Comparison of ENCODE assay signal across 13 cellular contexts in the genomic region with DNA sequence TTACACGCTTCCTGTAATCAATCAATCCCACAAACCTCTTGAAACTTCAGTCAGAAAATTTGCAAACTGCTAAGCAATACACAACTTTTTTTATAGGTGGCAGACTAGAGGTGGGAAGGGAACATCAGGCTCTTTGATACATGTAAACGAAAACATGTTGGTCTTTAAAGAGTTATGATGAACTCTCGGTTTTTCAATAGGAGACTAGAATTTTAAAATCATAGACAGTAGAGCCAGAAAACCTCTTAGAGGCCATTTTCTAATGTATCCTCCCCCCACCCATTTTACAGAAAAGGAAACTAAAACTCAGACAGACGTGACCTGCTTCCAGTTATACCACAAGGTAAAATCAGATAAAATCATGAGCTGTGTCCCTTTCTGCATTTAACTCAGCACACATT.
A peak's percentile ranks its signal among the peaks of the same experiment; 100 is the strongest.
DNase-seq lines count a peak whose midpoint lies in the region; FAIRE-seq and TF ChIP-seq lines count a peak whose summit lies in the region.
"Had no signal": no experiment of that assay in that cellular context is flagged by ENCODE, and none has a peak within 500 bp of the region (broad histone marks: within the 10 kb centered on the region; RNA-seq: fewer than 3 reads in every experiment).

No MANE protein-coding gene starts in this region.

- peaks cover 13% of the 10 kb centered on the region for H3K36me3 Mint-ChIP-seq in activated naive CD4-positive, alpha-beta T cell treated with anti-CD3 and anti-CD28 coated beads, Interleukin-2, amount 10 ng/mL, durations not matched to agents 7 days and 5 days
- H3K36me3 Mint-ChIP-seq in endodermal cell (ENCODE audit: low read depth), result no peaks in the 10 kb centered on the region

- intact Hi-C loops in prostate gland (cut with DNase I), result no loop called here

- H3K4me2 ChIP-seq in SK-N-SH, result no peak overlapping the region

- H3K36me3 ChIP-seq in SK-N-SH (replicated peaks in 1 of 2; ENCODE audit: control insufficient read depth in 1 of 2, insufficient read depth in 2 of 2, low read length in 1 of 2), result no peaks in the 10 kb centered on the region
- no peaks in the 10 kb centered on the region for H3K36me3 ChIP-seq in endodermal cell (ENCODE audit: control insufficient read depth, insufficient read depth, low read length)
- no peaks in the 10 kb centered on the region for H3K36me3 ChIP-seq in thymus (ENCODE audit: control insufficient read depth, insufficient read depth)
- no peaks in the 10 kb centered on the region for H3K36me3 ChIP-seq in prostate gland

- H3K9me2 ChIP-seq in SK-N-SH, result no peaks in the 10 kb centered on the region

- H3K9me3 ChIP-seq in SK-N-SH (no peaks in the 10 kb centered on the region), endodermal cell (ENCODE audit: control insufficient read depth, low read length) (peaks cover 9% of the 10 kb centered on the region), thymus (ENCODE audit: control insufficient read depth) (no peaks in the 10 kb centered on the region), prostate gland (no peaks in the 10 kb centered on the region)

- H3K79me2 ChIP-seq in SK-N-SH (ENCODE audit: insufficient read depth), result no peaks in the 10 kb centered on the region

- CTCF ChIA-PET in activated naive CD4-positive, alpha-beta T cell treated with anti-CD3 and anti-CD28 coated beads, Interleukin-2, amount 10 ng/mL, durations not matched to agents 7 days and 5 days (lab: Charles Lee), result interaction anchor here (1.0 to 5.1 kb wide), 9 partner anchors 15 to 235 kb away, joined by 3 to 50 read pairs (median 5); a partner anchor contains a TSS
- CTCF ChIA-PET in SK-N-SH (lab: Yijun Ruan, JAX), result no interaction called here

- no peak for DNase-seq in activated naive CD4-positive, alpha-beta T cell treated with anti-CD3 and anti-CD28 coated beads, Interleukin-2, amount 10 ng/mL, durations not matched to agents 7 days and 5 days
- DNase-seq in activated naive CD4-positive, alpha-beta T cell (lab: John Stamatoyannopoulos, UW), result no peak
- DNase-seq in SK-N-SH (no peak), endodermal cell (no peak), prostate gland (ENCODE audit: low spot score) (no peak), GM12891 (ENCODE audit: insufficient read length, low spot score) (no peak), DMS79 treated with DMSO at 0.1 percent for 48 hours (lab: John Stamatoyannopoulos, UW) (no peak)
- DNase-seq: activated CD8-positive, alpha-beta memory T cell treated with anti-CD3 and anti-CD28 coated beads, Interleukin-2, amount 50 U/mL, for 4 hours; dermis blood vessel endothelial cell; NCI-H1694 treated with DMSO at 0.1 percent for 48 hours; stimulated activated CD4-positive, alpha-beta T cell treated with anti-CD3 and anti-CD28 coated beads, Interleukin-1b, Interleukin-23, amount 100 ng/mL, for 48 hours had no signal

- H3K4me3 Mint-ChIP-seq in activated naive CD4-positive, alpha-beta T cell treated with anti-CD3 and anti-CD28 coated beads, Interleukin-2, amount 10 ng/mL, durations not matched to agents 7 days and 5 days, result peak overlapping the region; percentile 56
- H3K4me3 Mint-ChIP-seq in endodermal cell, result no peak overlapping the region

- TF ChIP-seq POLR2A in prostate gland (IDR thresholded peaks at IDR 0.05) (no peak), GM12891 (IDR thresholded peaks at IDR 0.05; ENCODE audit: low read depth, low read length) (no peak)

- no peak overlapping the region for H2AFZ ChIP-seq in SK-N-SH (ENCODE audit: low read depth)

- H3K27me3 ChIP-seq in SK-N-SH (ENCODE audit: insufficient read depth) (no peaks in the 10 kb centered on the region), endodermal cell (ENCODE audit: control insufficient read depth, insufficient read depth, low read length, poor library complexity, severe bottlenecking) (no peaks in the 10 kb centered on the region), thymus (ENCODE audit: control insufficient read depth, insufficient read depth) (no peaks in the 10 kb centered on the region), prostate gland (replicated peaks; ENCODE audit: insufficient read depth) (no peaks in the 10 kb centered on the region)

- peaks cover 71% of the 10 kb centered on the region for H3K4me1 Mint-ChIP-seq in activated naive CD4-positive, alpha-beta T cell treated with anti-CD3 and anti-CD28 coated beads, Interleukin-2, amount 10 ng/mL, durations not matched to agents 7 days and 5 days
- peaks cover 8% of the 10 kb centered on the region for H3K4me1 Mint-ChIP-seq in endodermal cell

- H4K20me1 ChIP-seq in SK-N-SH (ENCODE audit: insufficient read depth), result no peaks in the 10 kb centered on the region

- H3K27ac ChIP-seq in SK-N-SH (ENCODE audit: low read depth in 2 of 2, low read length in 1 of 2), result no peak overlapping the region
- no peak overlapping the region for H3K27ac ChIP-seq in endodermal cell (ENCODE audit: low read depth, low read length)
- H3K27ac ChIP-seq in thymus (ENCODE audit: low read depth), result no peak overlapping the region
- no peak overlapping the region for H3K27ac ChIP-seq in prostate gland
- H3K27ac ChIP-seq: RWPE1 had no signal

- H3K27ac Mint-ChIP-seq in activated naive CD4-positive, alpha-beta T cell treated with anti-CD3 and anti-CD28 coated beads, Interleukin-2, amount 10 ng/mL, durations not matched to agents 7 days and 5 days, result peak overlapping the region; percentile 93
- no peak overlapping the region for H3K27ac Mint-ChIP-seq in endodermal cell

- H3K4me1 ChIP-seq in SK-N-SH (ENCODE audit: control insufficient read depth in 1 of 2, insufficient read depth in 2 of 2, low read depth in 1 of 2, low read length in 1 of 2) (no peaks in the 10 kb centered on the region; a peak in 1 of 4 replicates), endodermal cell (ENCODE audit: control insufficient read depth, insufficient read depth, low read length) (no peaks in the 10 kb centered on the region), thymus (ENCODE audit: control insufficient read depth, insufficient read depth, low read length) (peaks cover 56% of the 10 kb centered on the region), prostate gland (replicated peaks) (no peaks in the 10 kb centered on the region)

- 58% methylated on average over 4 of the region's 4 CpGs for WGBS in SK-N-SH (ENCODE audit: low lambda C conversion rate)
- WGBS in endodermal cell (ENCODE audit: insufficient coverage in 1 of 2, insufficient read length in 1 of 2), 2 experiments, result 80 to 100% methylated on average over 1 to 4 of the region's 4 CpGs
- 15% methylated on average over 4 of the region's 4 CpGs for WGBS in thymus
- 58% methylated on average over 4 of the region's 4 CpGs for WGBS in prostate gland

- POLR2A ChIA-PET in SK-N-SH (lab: Yijun Ruan, JAX), result no interaction called here

- no peak for TF ChIP-seq RAD21 in SK-N-SH (IDR thresholded peaks at IDR 0.05; ENCODE audit: low read length)

- no peak for FAIRE-seq in GM12891 (lab: Jason Lieb, UNC)

- H3F3A ChIP-seq in SK-N-SH (replicated peaks; ENCODE audit: insufficient read depth), result peaks cover 8% of the 10 kb centered on the region

- peak; percentile 30; the same call in 1 of the 2 replicates for TF ChIP-seq CTCF in SK-N-SH (IDR thresholded peaks at IDR 0.05)
- peak; percentile 39 for TF ChIP-seq CTCF in endodermal cell (conservative IDR thresholded peaks at IDR 0.05)
- no peak for TF ChIP-seq CTCF in prostate gland (IDR thresholded peaks at IDR 0.05)

- H3K9ac ChIP-seq in SK-N-SH, result no peak overlapping the region
- no peak overlapping the region for H3K9ac ChIP-seq in endodermal cell (ENCODE audit: extremely low read depth, low read length, poor library complexity, severe bottlenecking)

- TF ChIP-seq EP300 in SK-N-SH (IDR thresholded peaks at IDR 0.05; ENCODE audit: borderline replicate concordance in 1 of 2, low read depth in 1 of 2, low read length in 1 of 2), result no peak

- H3K4me3 ChIP-seq in SK-N-SH (ENCODE audit: low read depth in 2 of 2, low read length in 1 of 2) (no peak overlapping the region), endodermal cell (ENCODE audit: low read length) (no peak overlapping the region), thymus (ENCODE audit: low read length) (peak overlapping the region; percentile 29), prostate gland (no peak overlapping the region)

- peaks cover 7% of the 10 kb centered on the region for H3K9me3 Mint-ChIP-seq in activated naive CD4-positive, alpha-beta T cell treated with anti-CD3 and anti-CD28 coated beads, Interleukin-2, amount 10 ng/mL, durations not matched to agents 7 days and 5 days
- peaks cover 9% of the 10 kb centered on the region for H3K9me3 Mint-ChIP-seq in endodermal cell

- H3K27me3 Mint-ChIP-seq in activated naive CD4-positive, alpha-beta T cell treated with anti-CD3 and anti-CD28 coated beads, Interleukin-2, amount 10 ng/mL, durations not matched to agents 7 days and 5 days, result no peaks in the 10 kb centered on the region
- H3K27me3 Mint-ChIP-seq in endodermal cell (ENCODE audit: insufficient read depth), result no peaks in the 10 kb centered on the region

TF ChIP-seq in SK-N-SH, 30 proteins besides CTCF, POLR2A, EP300 and RAD21 (continues in another document):
- TF ChIP-seq SIN3A (IDR thresholded peaks at IDR 0.05; ENCODE audit: borderline replicate concordance, low read depth, low read length), result no peak
- no peak for TF ChIP-seq ELF1 (IDR thresholded peaks at IDR 0.05)
- TF ChIP-seq FOXM1 (IDR thresholded peaks at IDR 0.05; ENCODE audit: low read depth), result no peak
- TF ChIP-seq, protein P1, sequence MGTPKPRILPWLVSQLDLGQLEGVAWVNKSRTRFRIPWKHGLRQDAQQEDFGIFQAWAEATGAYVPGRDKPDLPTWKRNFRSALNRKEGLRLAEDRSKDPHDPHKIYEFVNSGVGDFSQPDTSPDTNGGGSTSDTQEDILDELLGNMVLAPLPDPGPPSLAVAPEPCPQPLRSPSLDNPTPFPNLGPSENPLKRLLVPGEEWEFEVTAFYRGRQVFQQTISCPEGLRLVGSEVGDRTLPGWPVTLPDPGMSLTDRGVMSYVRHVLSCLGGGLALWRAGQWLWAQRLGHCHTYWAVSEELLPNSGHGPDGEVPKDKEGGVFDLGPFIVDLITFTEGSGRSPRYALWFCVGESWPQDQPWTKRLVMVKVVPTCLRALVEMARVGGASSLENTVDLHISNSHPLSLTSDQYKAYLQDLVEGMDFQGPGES (IDR thresholded peaks at IDR 0.05; ENCODE audit: low read depth, low read length), result no peak

TF ChIP-seq in GM12891, 5 proteins besides CTCF, POLR2A, EP300 and RAD21:
- TF ChIP-seq SPI1 (IDR thresholded peaks at IDR 0.05; ENCODE audit: low read depth, low read length), result no peak
- no peak for TF ChIP-seq POLR2AphosphoS5 (IDR thresholded peaks at IDR 0.05; ENCODE audit: low read depth, low read length)
- TF ChIP-seq TAF1 (IDR thresholded peaks at IDR 0.05; ENCODE audit: low read depth, low read length), result no peak
- TF ChIP-seq POU2F2 (IDR thresholded peaks at IDR 0.05; ENCODE audit: low read depth, low read length), result no peak
- TF ChIP-seq PAX5 (IDR thresholded peaks at IDR 0.05; ENCODE audit: insufficient read depth, low read length, severe bottlenecking), result no peak
TF ChIP-seq in GM12891: peak in this region for 0.

Comparison
In these comparisons a context has a peak if more than half of its experiments do, and no peak if none do; other contexts are left out.
1. CTCF ChIP-seq: peak in SK-N-SH (single experiment) and endodermal cell (single experiment); none in prostate gland (0 of 4).